In genomic region chr6:151452750-151453427, GRCh38 we compare ENCODE assay signal across 8 cellular contexts. TPM values are rescaled to one million over a fixed set of nuclear protein-coding genes. Genes with fewer than 3 reads are reported as not detected.
A peak's percentile ranks its signal among the peaks of the same experiment; 100 is the strongest.
DNase-seq lines count a peak whose midpoint lies in the region; ATAC-seq and TF ChIP-seq lines count a peak whose summit lies in the region.

No MANE protein-coding gene starts in this region.

- peaks cover 16% of the 10 kb centered on the region for H3K36me3 ChIP-seq in RWPE2 (ENCODE audit: low read depth)

- peaks cover 17% of the 10 kb centered on the region for H3K36me3 Mint-ChIP-seq in activated CD4-positive, alpha-beta T cell treated with anti-CD3 and anti-CD28 coated beads, Interleukin-2, amount 10 ng/mL, durations not matched to agents 24 days and 14 days (ENCODE audit: low read depth)
- H3K36me3 Mint-ChIP-seq in endothelial cell (ENCODE audit: low read depth, unreplicated experiment): peaks cover 17% of the 10 kb centered on the region

- peaks cover 4% of the 10 kb centered on the region for H3K9me3 Mint-ChIP-seq in activated CD4-positive, alpha-beta T cell treated with anti-CD3 and anti-CD28 coated beads, Interleukin-2, amount 10 ng/mL, durations not matched to agents 24 days and 14 days
- H3K9me3 Mint-ChIP-seq in endothelial cell (ENCODE audit: unreplicated experiment): peaks cover 6% of the 10 kb centered on the region

- H3K27me3 Mint-ChIP-seq in activated CD4-positive, alpha-beta T cell treated with anti-CD3 and anti-CD28 coated beads, Interleukin-2, amount 10 ng/mL, durations not matched to agents 24 days and 14 days: peaks cover 3% of the 10 kb centered on the region
- peaks cover 18% of the 10 kb centered on the region for H3K27me3 Mint-ChIP-seq in endothelial cell (ENCODE audit: unreplicated experiment)

- no peaks in the 10 kb centered on the region for H3K27me3 ChIP-seq in RWPE2 (ENCODE audit: insufficient read depth, poor library complexity, severe bottlenecking)

- peak overlapping the region; percentile 71 for H3K27ac ChIP-seq in RWPE2 (ENCODE audit: poor library complexity, severe bottlenecking)

- H3K27ac Mint-ChIP-seq in activated CD4-positive, alpha-beta T cell treated with anti-CD3 and anti-CD28 coated beads, Interleukin-2, amount 10 ng/mL, durations not matched to agents 24 days and 14 days: peak overlapping the region; percentile 96
- peak overlapping the region; percentile 95 for H3K27ac Mint-ChIP-seq in endothelial cell (ENCODE audit: unreplicated experiment)

- ATAC-seq in RWPE2 (ENCODE audit: low read depth) (peak; percentile 13), HG02798 (IDR thresholded peaks at IDR 0.05; ENCODE audit: poor library complexity, unreplicated experiment) (no peak)

- intact Hi-C loops in activated CD4-positive, alpha-beta T cell treated with anti-CD3 and anti-CD28 coated beads, Interleukin-2, amount 10 ng/mL, durations not matched to agents 24 days and 14 days (cut with micrococcal nuclease): loop anchor here (1.0 to 10.0 kb wide), 6 partner anchors 23 to 1529 kb away; partner anchors contain the start of genes FBXO5 and MTHFD1L

- peak overlapping the region; percentile 73 for H3K4me3 ChIP-seq in RWPE2 (ENCODE audit: severe bottlenecking)

- TF ChIP-seq CTCF in RWPE2 (IDR thresholded peaks at IDR 0.05; ENCODE audit: poor library complexity, severe bottlenecking): no peak
- no peak for TF ChIP-seq CTCF in endothelial cell (IDR thresholded peaks at IDR 0.05; ENCODE audit: unreplicated experiment)
- no peak for TF ChIP-seq CTCF in GM10266 (IDR thresholded peaks at IDR 0.05; ENCODE audit: control insufficient read depth, insufficient read depth, low read depth, missing control alignments)

- peaks cover 37% of the 10 kb centered on the region for H3K4me1 Mint-ChIP-seq in activated CD4-positive, alpha-beta T cell treated with anti-CD3 and anti-CD28 coated beads, Interleukin-2, amount 10 ng/mL, durations not matched to agents 24 days and 14 days
- peaks cover 17% of the 10 kb centered on the region for H3K4me1 Mint-ChIP-seq in endothelial cell (ENCODE audit: unreplicated experiment)

- DNase-seq in activated CD4-positive, alpha-beta T cell treated with anti-CD3 and anti-CD28 coated beads, Interleukin-2, amount 10 ng/mL, durations not matched to agents 24 days and 14 days: peak; percentile 64
- no peak for DNase-seq in activated CD4-positive, alpha-beta T cell treated with anti-CD3 and anti-CD28 coated beads for 1 hour
- DNase-seq in RWPE2 (ENCODE audit: low spot score) (no peak), endothelial cell (ENCODE audit: low spot score) (no peak), myocyte (ENCODE audit: low read depth) (peak; percentile 27), GM10266 (ENCODE audit: extremely low spot score) (no peak), CD1c-positive myeloid dendritic cell (ENCODE audit: extremely low spot score) (no peak)

- peak overlapping the region; percentile 97 for H3K4me3 Mint-ChIP-seq in activated CD4-positive, alpha-beta T cell treated with anti-CD3 and anti-CD28 coated beads, Interleukin-2, amount 10 ng/mL, durations not matched to agents 24 days and 14 days
- peak overlapping the region; percentile 95 for H3K4me3 Mint-ChIP-seq in endothelial cell (ENCODE audit: unreplicated experiment)

- no peaks in the 10 kb centered on the region for H3K9me3 ChIP-seq in RWPE2 (ENCODE audit: severe bottlenecking)

- peaks cover 10% of the 10 kb centered on the region for H3K4me1 ChIP-seq in RWPE2 (ENCODE audit: insufficient read depth, poor library complexity, severe bottlenecking)

RNA-seq across cellular contexts. Expression of gene RMND1, which starts 1.0 kb away (rescaled TPM):
- total RNA-seq in activated CD4-positive, alpha-beta T cell treated with anti-CD3 and anti-CD28 coated beads, Interleukin-2, amount 10 ng/mL, durations not matched to agents 24 days and 14 days: 22.2 and 22.9 TPM in 2 replicates
- total RNA-seq in endothelial cell (ENCODE audit: unreplicated experiment) (18.7 TPM), myocyte (18.1 and 25.3 TPM in 2 replicates)
- 16.4 TPM for polyA plus RNA-seq in myocyte (2012)

RNA-seq across cellular contexts. Expression of gene CCDC170, which starts 40.9 kb away (rescaled TPM):
- total RNA-seq in activated CD4-positive, alpha-beta T cell treated with anti-CD3 and anti-CD28 coated beads, Interleukin-2, amount 10 ng/mL, durations not matched to agents 24 days and 14 days: not detected in 2 replicates
- total RNA-seq in endothelial cell (ENCODE audit: unreplicated experiment) (0.31 TPM), myocyte (0.21 TPM in 1 of 2 replicates, not detected in the other)
- 0.26 TPM for polyA plus RNA-seq in myocyte (2012)

Comparison
In these comparisons a context has a peak if more than half of its experiments do, and no peak if none do; other contexts are left out.
1. DNase-seq: peak in activated CD4-positive, alpha-beta T cell treated with anti-CD3 and anti-CD28 coated beads, Interleukin-2, amount 10 ng/mL, durations not matched to agents 24 days and 14 days (single experiment) and myocyte (single experiment); none in activated CD4-positive, alpha-beta T cell treated with anti-CD3 and anti-CD28 coated beads for 1 hour (single experiment), RWPE2 (single experiment), endothelial cell (single experiment), GM10266 (single experiment) and CD1c-positive myeloid dendritic cell (single experiment).